In the genomic region with DNA sequence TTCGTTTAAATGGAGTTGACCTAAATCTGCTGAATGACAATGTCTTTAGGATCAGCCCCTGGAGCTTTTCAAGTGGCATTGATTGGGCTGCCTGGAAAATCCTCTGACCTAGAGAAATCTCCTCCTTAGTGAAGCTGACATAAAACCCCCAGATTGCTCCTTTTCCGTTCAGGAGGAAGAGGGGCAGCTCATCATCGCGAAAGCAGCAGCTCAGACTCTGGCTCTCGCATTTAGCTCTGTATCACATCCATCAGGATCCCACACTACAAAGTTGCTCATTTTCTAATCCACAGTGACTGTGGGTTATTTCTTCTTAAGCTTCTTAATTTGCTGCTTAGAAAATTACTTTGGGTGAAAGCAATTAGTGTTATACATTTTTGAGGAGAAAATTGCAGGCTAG, we compare ENCODE assay signal across 28 cellular contexts.
"Had no signal": no experiment of that assay in that cellular context is flagged by ENCODE, and none has a peak within 500 bp of the region (broad histone marks: within the 10 kb centered on the region; RNA-seq: fewer than 3 reads in every experiment).

No MANE protein-coding gene starts in this region.

- DNase-seq: activated CD4-positive, alpha-beta T cell treated with anti-CD3 and anti-CD28 coated beads for 36 hours; activated CD4-positive, alpha-beta T cell treated with anti-CD3 and anti-CD28 coated beads, Interleukin-2, amount 10 ng/mL, durations not matched to agents 7 days and 5 days; activated CD4-positive, alpha-beta T cell treated with anti-CD3 and anti-CD28 coated beads, Interleukin-2, amount 50 U/mL, for 48 hours; activated CD8-positive, alpha-beta T cell treated with anti-CD3 and anti-CD28 coated beads, Interleukin-2, amount 10 ng/mL, durations not matched to agents 7 days and 5 days; activated gamma-delta T cell; activated naive CD4-positive, alpha-beta T cell treated with Interleukin-2 at 50 U/mL for 16 hours; activated naive CD8-positive, alpha-beta T cell treated with anti-CD3 and anti-CD28 coated beads, Interleukin-2, amount 10 ng/mL, durations not matched to agents 7 days and 5 days; activated T-cell treated with anti-CD3 and anti-CD28 coated beads, Interleukin-2, amount 50 U/mL, for 24 hours; amygdala; Karpas-422; KBM-7; NCI-H1105; NCI-H1417 treated with DMSO at 0.1 percent for 48 hours; NCI-H187 treated with DMSO at 0.1 percent for 48 hours; NCI-H2081; NCI-H2171 treated with DMSO at 0.1 percent for 48 hours; NCI-H2227 treated with DMSO at 0.1 percent for 48 hours; NCI-H446; NCI-H510A treated with DMSO at 0.1 percent for 48 hours; NCI-H526 treated with DMSO at 0.1 percent for 48 hours; NK-92 treated with Interleukin-12 subunit alpha and Interleukin-12 subunit beta, amount 100 ng/mL, for 24 hours; PC-9; Right ventricle myocardium superior; T1000 had no signal

- H3K27ac ChIP-seq: ascending aorta, cardiac muscle cell, PC-9 had no signal

- H3K4me2 ChIP-seq: PC-9 had no signal

- H3K27me3 Mint-ChIP-seq: activated CD4-positive, alpha-beta T cell treated with anti-CD3 and anti-CD28 coated beads, Interleukin-2, amount 10 ng/mL, durations not matched to agents 7 days and 5 days; activated naive CD4-positive, alpha-beta T cell treated with anti-CD3 and anti-CD28 coated beads, Interleukin-2, amount 50 U/mL, for 24 hours had no signal

- H3K4me1 Mint-ChIP-seq: activated CD4-positive, alpha-beta T cell treated with anti-CD3 and anti-CD28 coated beads for 36 hours; activated CD4-positive, alpha-beta T cell treated with anti-CD3 and anti-CD28 coated beads, Interleukin-2, amount 10 ng/mL, durations not matched to agents 7 days and 5 days; activated naive CD4-positive, alpha-beta T cell treated with anti-CD3 and anti-CD28 coated beads, Interleukin-2, amount 50 U/mL, for 24 hours; activated naive CD8-positive, alpha-beta T cell treated with anti-CD3 and anti-CD28 coated beads, Interleukin-2, amount 10 ng/mL, durations not matched to agents 7 days and 5 days had no signal

- ATAC-seq: activated CD4-positive, alpha-beta T cell treated with anti-CD3 and anti-CD28 coated beads for 36 hours; activated CD8-positive, alpha-beta T cell treated with anti-CD3 and anti-CD28 coated beads, Interleukin-2, amount 10 ng/mL, durations not matched to agents 7 days and 5 days had no signal

- H3K9me3 Mint-ChIP-seq: activated CD4-positive, alpha-beta T cell treated with anti-CD3 and anti-CD28 coated beads, Interleukin-2, amount 10 ng/mL, durations not matched to agents 7 days and 5 days; activated naive CD4-positive, alpha-beta T cell treated with anti-CD3 and anti-CD28 coated beads, Interleukin-2, amount 50 U/mL, for 24 hours; activated naive CD8-positive, alpha-beta T cell treated with anti-CD3 and anti-CD28 coated beads, Interleukin-2, amount 10 ng/mL, durations not matched to agents 7 days and 5 days; activated T-cell treated with anti-CD3 and anti-CD28 coated beads, Interleukin-2, amount 50 U/mL, for 24 hours; activated T-helper 2 cell treated with anti-CD3 and anti-CD28 coated beads, Interferon-gamma antibody, Interleukin-2, Interleukin-4, amounts not matched to agents 10 μg/mL and 5 μg/mL and 100 μg/mL, durations not matched to agents 14 hours and 24 hours and 36 hours had no signal

- H3K4me3 ChIP-seq: ascending aorta, cardiac muscle cell, PC-9 had no signal

- H3K4me3 Mint-ChIP-seq: activated CD4-positive, alpha-beta T cell treated with anti-CD3 and anti-CD28 coated beads for 36 hours; activated CD4-positive, alpha-beta T cell treated with anti-CD3 and anti-CD28 coated beads, Interleukin-2, amount 10 ng/mL, durations not matched to agents 7 days and 5 days; activated CD8-positive, alpha-beta T cell treated with anti-CD3 and anti-CD28 coated beads, Interleukin-2, amount 10 ng/mL, durations not matched to agents 7 days and 5 days; activated naive CD4-positive, alpha-beta T cell treated with anti-CD3 and anti-CD28 coated beads, Interleukin-2, amount 50 U/mL, for 24 hours; activated naive CD8-positive, alpha-beta T cell treated with anti-CD3 and anti-CD28 coated beads, Interleukin-2, amount 10 ng/mL, durations not matched to agents 7 days and 5 days; activated T-cell treated with anti-CD3 and anti-CD28 coated beads, Interleukin-2, amount 50 U/mL, for 24 hours had no signal

- H3K27ac Mint-ChIP-seq: activated CD4-positive, alpha-beta T cell treated with anti-CD3 and anti-CD28 coated beads for 36 hours; activated CD4-positive, alpha-beta T cell treated with anti-CD3 and anti-CD28 coated beads, Interleukin-2, amount 10 ng/mL, durations not matched to agents 7 days and 5 days; activated CD8-positive, alpha-beta T cell treated with anti-CD3 and anti-CD28 coated beads, Interleukin-2, amount 10 ng/mL, durations not matched to agents 7 days and 5 days; activated naive CD4-positive, alpha-beta T cell treated with anti-CD3 and anti-CD28 coated beads, Interleukin-2, amount 50 U/mL, for 24 hours; activated naive CD8-positive, alpha-beta T cell treated with anti-CD3 and anti-CD28 coated beads, Interleukin-2, amount 10 ng/mL, durations not matched to agents 7 days and 5 days; activated T-cell treated with anti-CD3 and anti-CD28 coated beads, Interleukin-2, amount 50 U/mL, for 24 hours; activated T-helper 2 cell treated with anti-CD3 and anti-CD28 coated beads, Interferon-gamma antibody, Interleukin-2, Interleukin-4, amounts not matched to agents 10 μg/mL and 5 μg/mL and 100 μg/mL, durations not matched to agents 14 hours and 24 hours and 36 hours had no signal

- H3K36me3 ChIP-seq: ascending aorta, cardiac muscle cell had no signal

- H2AFZ ChIP-seq: PC-9 had no signal

- H3K27me3 ChIP-seq: ascending aorta, cardiac muscle cell had no signal

- H3K4me1 ChIP-seq: ascending aorta had no signal

- H3K36me3 Mint-ChIP-seq: activated naive CD4-positive, alpha-beta T cell treated with anti-CD3 and anti-CD28 coated beads, Interleukin-2, amount 50 U/mL, for 24 hours; activated naive CD8-positive, alpha-beta T cell treated with anti-CD3 and anti-CD28 coated beads, Interleukin-2, amount 10 ng/mL, durations not matched to agents 7 days and 5 days had no signal

- H3K9me3 ChIP-seq: ascending aorta had no signal
